Comparison of ENCODE assay signal across 1 cellular context in the genomic region with DNA sequence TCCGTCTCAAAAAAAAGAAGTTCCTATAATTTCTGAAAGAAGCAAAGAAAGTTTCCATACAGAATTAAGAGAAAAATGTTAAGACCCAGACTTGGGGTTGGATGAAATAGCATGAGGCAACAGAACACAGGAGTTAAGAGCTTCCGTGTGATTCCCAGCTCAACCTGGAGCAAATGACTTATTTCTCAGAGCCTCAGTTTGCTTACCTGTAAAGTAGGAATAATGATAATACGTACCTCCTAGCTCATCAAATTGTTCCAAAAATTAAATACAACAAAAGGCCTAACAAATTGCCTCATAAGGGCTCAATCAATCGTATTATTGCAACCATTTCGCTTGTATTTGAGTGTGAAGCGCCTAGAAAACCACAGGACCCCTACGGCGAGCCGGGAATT.
TF ChIP-seq lines count a peak whose summit lies in the region.

No MANE protein-coding gene starts in this region.

TF ChIP-seq in K562, 482 proteins besides CTCF, POLR2A, EP300 and RAD21:
- TF ChIP-seq SNRNP70 (optimal IDR thresholded peaks at IDR 0.05; ENCODE audit: low read depth, low read length) (no peak), FOS (IDR thresholded peaks at IDR 0.05; ENCODE audit: extremely low read depth, insufficient read length) (no peak), RBM25 (IDR thresholded peaks at IDR 0.05; ENCODE audit: low read depth, low read length, severe bottlenecking) (peak; percentile 90), BCOR (IDR thresholded peaks at IDR 0.05) (peak; percentile 72), LARP7 (IDR thresholded peaks at IDR 0.05) (no peak), CEBPG (CRISPR knock-in tag; IDR thresholded peaks at IDR 0.05) (no peak), CEBPG (tag; conservative IDR thresholded peaks at IDR 0.05 in 1 of 2, IDR thresholded peaks at IDR 0.05 in 1 of 2) (0 out of 4 replicates have a peak, but pooled peaks of 1 of the 2 experiments have one; percentile 21), KDM1A (IDR thresholded peaks at IDR 0.05) (peak; percentile 23 to 49; a peak in 2 of 4 replicates)
